ENCODE assay signal across 1 cellular context in genomic region chr20:20713244-20713765, GRCh38.
TF ChIP-seq lines count a peak whose summit lies in the region.

No MANE protein-coding gene starts in this region.

TF ChIP-seq in HepG2, 621 proteins besides CTCF, POLR2A, EP300 and RAD21 (continued from another document and continues in another):
- TF ChIP-seq HBP1 (CRISPR knock-in tag; IDR thresholded peaks at IDR 0.05; ENCODE audit: low read depth) (peak; percentile 80; the same call in 1 of the 2 replicates), MTA3 (CRISPR knock-in tag; IDR thresholded peaks at IDR 0.05) (no peak), ZNF770 (CRISPR knock-in tag; IDR thresholded peaks at IDR 0.05) (no peak), REXO4 (CRISPR knock-in tag; IDR thresholded peaks at IDR 0.05; ENCODE audit: borderline replicate concordance) (no peak), ZNF761 (CRISPR knock-in tag; conservative IDR thresholded peaks at IDR 0.05) (no peak), ZSCAN5A (CRISPR knock-in tag; IDR thresholded peaks at IDR 0.05; ENCODE audit: borderline replicate concordance) (no peak), ZNF30 (CRISPR knock-in tag; IDR thresholded peaks at IDR 0.05) (no peak), DNMT3B (CRISPR knock-in tag; conservative IDR thresholded peaks at IDR 0.05) (peak; percentile 51; the same call in 1 of the 2 replicates), ATAD3A (CRISPR knock-in tag; IDR thresholded peaks at IDR 0.05) (no peak), DMAP1 (CRISPR knock-in tag; IDR thresholded peaks at IDR 0.05) (no peak; the same call in 1 of the 2 replicates), MAFK (conservative IDR thresholded peaks at IDR 0.05 in 1 of 2, IDR thresholded peaks at IDR 0.05 in 1 of 2; ENCODE audit: low read length in 2 of 2) (no peak), SRSF9 (IDR thresholded peaks at IDR 0.05; ENCODE audit: borderline replicate concordance, insufficient read depth, low read depth, low read length, poor library complexity, severe bottlenecking) (no peak), ZBTB49 (CRISPR knock-in tag; IDR thresholded peaks at IDR 0.05; ENCODE audit: borderline replicate concordance) (no peak), HMGA1 (CRISPR knock-in tag; conservative IDR thresholded peaks at IDR 0.05) (no peak), ZHX1 (CRISPR knock-in tag; IDR thresholded peaks at IDR 0.05; ENCODE audit: low read depth) (no peak), SMC3 (IDR thresholded peaks at IDR 0.05; ENCODE audit: low read length) (no peak), ZNF333 (CRISPR knock-in tag; IDR thresholded peaks at IDR 0.05; ENCODE audit: borderline replicate concordance) (no peak), PLRG1 (conservative IDR thresholded peaks at IDR 0.05) (no peak), SIX4 (CRISPR knock-in tag; IDR thresholded peaks at IDR 0.05) (no peak), AGO1 (IDR thresholded peaks at IDR 0.05; ENCODE audit: low read depth, low read length, poor library complexity, severe bottlenecking) (no peak), AKNA (CRISPR knock-in tag; IDR thresholded peaks at IDR 0.05; ENCODE audit: borderline replicate concordance) (peak; percentile 67; the same call in 1 of the 2 replicates), GATAD2A (CRISPR knock-in tag; IDR thresholded peaks at IDR 0.05) (no peak), YEATS4 (CRISPR knock-in tag; IDR thresholded peaks at IDR 0.05; ENCODE audit: borderline replicate concordance) (peak; percentile 47; the same call in 1 of the 2 replicates), RXRA (CRISPR knock-in tag; IDR thresholded peaks at IDR 0.05) (no peak; the same call in 1 of the 2 replicates), ISX (CRISPR knock-in tag; conservative IDR thresholded peaks at IDR 0.05) (0 out of 2 replicates have a peak, but pooled peaks have one; percentile 66), MAX (IDR thresholded peaks at IDR 0.05) (peak; percentile 8; the same call in 1 of the 2 replicates), ZNF75D (CRISPR knock-in tag; IDR thresholded peaks at IDR 0.05; ENCODE audit: borderline replicate concordance) (no peak), MBNL3 (CRISPR knock-in tag; conservative IDR thresholded peaks at IDR 0.05) (no peak), HIVEP1 (CRISPR knock-in tag; IDR thresholded peaks at IDR 0.05) (peak; percentile 8; the same call in 1 of the 2 replicates), PPARG (CRISPR knock-in tag; conservative IDR thresholded peaks at IDR 0.05) (no peak), ZFP1 (CRISPR knock-in tag; IDR thresholded peaks at IDR 0.05) (no peak), BORCS8-MEF2B (CRISPR knock-in tag; IDR thresholded peaks at IDR 0.05) (no peak; the same call in 1 of the 2 replicates), WIZ (CRISPR knock-in tag; IDR thresholded peaks at IDR 0.05) (no peak), PHB2 (IDR thresholded peaks at IDR 0.05; ENCODE audit: partially characterized antibody) (no peak), HNF1B (CRISPR knock-in tag; IDR thresholded peaks at IDR 0.05) (no peak; the same call in 1 of the 2 replicates), SOX5 (CRISPR knock-in tag; IDR thresholded peaks at IDR 0.05; ENCODE audit: borderline replicate concordance) (no peak), ZNF816 (CRISPR knock-in tag; IDR thresholded peaks at IDR 0.05; ENCODE audit: borderline replicate concordance) (0 out of 2 replicates have a peak, but pooled peaks have one; percentile 7), FOXK1 (CRISPR knock-in tag; IDR thresholded peaks at IDR 0.05; ENCODE audit: borderline replicate concordance, low read depth) (no peak), RBAK (CRISPR knock-in tag; IDR thresholded peaks at IDR 0.05) (no peak), ZNF335 (CRISPR knock-in tag; IDR thresholded peaks at IDR 0.05) (0 out of 2 replicates have a peak, but pooled peaks have one; percentile 1), ZNF775 (CRISPR knock-in tag; IDR thresholded peaks at IDR 0.05; ENCODE audit: borderline replicate concordance) (no peak), SMAD9 (CRISPR knock-in tag; IDR thresholded peaks at IDR 0.05) (no peak), NR1H2 (CRISPR knock-in tag; IDR thresholded peaks at IDR 0.05; ENCODE audit: borderline replicate concordance, low read depth) (no peak), ZNF512B (CRISPR knock-in tag; IDR thresholded peaks at IDR 0.05; ENCODE audit: borderline replicate concordance) (0 out of 2 replicates have a peak, but pooled peaks have one; percentile 10)
